Comparison of ENCODE assay signal across 27 cellular contexts in the genomic region with DNA sequence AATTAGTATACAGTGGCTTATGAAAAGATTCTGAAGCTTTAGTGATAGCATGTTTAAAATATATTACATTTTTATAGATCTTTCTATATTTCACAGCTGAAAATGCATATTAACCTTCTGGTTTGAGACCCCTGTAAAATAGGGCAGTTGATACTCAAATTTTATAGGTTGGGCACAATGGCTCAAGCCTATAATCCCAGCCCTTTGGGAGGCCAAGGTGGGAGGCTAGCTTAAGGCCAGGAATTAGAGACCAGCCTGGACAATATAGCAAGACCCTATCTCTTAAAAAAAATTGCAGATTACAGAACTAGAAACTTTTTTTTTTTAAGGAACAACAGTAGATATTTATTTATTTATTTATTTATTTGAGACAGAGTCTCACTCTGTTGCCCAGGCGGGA.
"Had no signal": no experiment of that assay in that cellular context is flagged by ENCODE, and none has a peak within 500 bp of the region (broad histone marks: within the 10 kb centered on the region; RNA-seq: fewer than 3 reads in every experiment).

No MANE protein-coding gene starts in this region.

- DNase-seq: stimulated activated CD4-positive, alpha-beta T cell treated with anti-CD3 and anti-CD28 coated beads, Interleukin-2, amount 100 ng/mL, for 48 hours; stimulated activated CD4-positive, alpha-beta T cell treated with anti-CD3 and anti-CD28 coated beads, Interleukin-4, amount 100 ng/mL, for 1 hour; stimulated activated CD4-positive, alpha-beta T cell treated with anti-CD3 and anti-CD28 coated beads, Interleukin-4, amount 100 ng/mL, for 24 hours; stimulated activated CD4-positive, alpha-beta T cell treated with anti-CD3 and anti-CD28 coated beads, Interleukin-4, amount 100 ng/mL, for 4 hours; stimulated activated CD8-positive, alpha-beta memory T cell treated with anti-CD3 and anti-CD28 coated beads, Interleukin-4, amount 100 ng/mL, for 48 hours; stimulated activated naive B cell treated with anti-CD40 and anti-IgM and Interleukin-4, amounts not matched to agents 10 μg/mL and 1 μg/mL and 100 μg/mL, for 72 hours; stimulated activated naive CD4-positive, alpha-beta T cell; stimulated activated naive CD4-positive, alpha-beta T cell treated with Interleukin-2 at 50 U/mL for 16 hours; stimulated activated naive CD8-positive, alpha-beta T cell treated with anti-CD3 and anti-CD28 coated beads, Interleukin-15, amount 100 ng/mL, for 72 hours; stimulated activated naive CD8-positive, alpha-beta T cell treated with anti-CD3 and anti-CD28 coated beads, Interleukin-15, Interleukin-2, amounts not matched to agents 100 U/mL and 50 U/mL, for 24 hours; stomach; substantia nigra; testis; thyroid gland; tibial artery; transverse colon; trophoblast cell; upper lobe of left lung; upper lobe of right lung; uterus had no signal

- H3K4me1 ChIP-seq: suprapubic skin, testis, thyroid gland, tibial nerve, upper lobe of left lung, upper lobe of right lung, uterus, vagina had no signal

- H3K36me3 ChIP-seq: uterus had no signal

- H3K27ac ChIP-seq: stomach, suprapubic skin, testis, thoracic aorta, thyroid gland, tibial artery, tibial nerve, transverse colon, upper lobe of left lung, upper lobe of right lung, uterus, vagina had no signal

- FAIRE-seq: urothelium cell line had no signal

- H3K9me3 ChIP-seq: stomach, suprapubic skin, testis, thoracic aorta, thyroid gland, tibial artery, tibial nerve, transverse colon, upper lobe of left lung, upper lobe of right lung, uterus, vagina had no signal

- H3K4me3 ChIP-seq: stomach, suprapubic skin, testis, thoracic aorta, thyroid gland, tibial artery, tibial nerve, transverse colon, upper lobe of left lung, upper lobe of right lung, uterus, vagina had no signal

- H3K27me3 ChIP-seq: stomach, suprapubic skin, testis, thyroid gland, tibial artery, tibial nerve, transverse colon, upper lobe of left lung, upper lobe of right lung, uterus, vagina had no signal

- ATAC-seq: stimulated activated effector memory CD8-positive, alpha-beta T cell treated with anti-CD3 and anti-CD28 coated beads, Interleukin-12 subunit alpha, Interleukin-12 subunit beta, amount 100 ng/mL, for 72 hours; stimulated activated memory B cell treated with anti-CD40 and anti-IgM and Interleukin-4, amounts not matched to agents 10 μg/mL and 1 μg/mL and 100 μg/mL, for 72 hours; stimulated activated naive B cell treated with anti-CD40 and anti-IgM and Interleukin-4, amounts not matched to agents 10 μg/mL and 1 μg/mL and 100 μg/mL, for 72 hours; stimulated activated naive CD8-positive, alpha-beta T cell treated with anti-CD3 and anti-CD28 coated beads, Interleukin-15, amount 100 ng/mL, for 72 hours; stimulated activated naive CD8-positive, alpha-beta T cell treated with anti-CD3 and anti-CD28 coated beads, Interleukin-15, Interleukin-2, amounts not matched to agents 100 U/mL and 50 U/mL, for 24 hours; upper lobe of right lung had no signal
